8 cellular contexts compared by ENCODE assay signal in genomic region chr2:230712443-230713330, GRCh38. TPM values are rescaled to one million over a fixed set of nuclear protein-coding genes. Genes with fewer than 3 reads are reported as not detected.
DNase-seq lines count a peak whose midpoint lies in the region; ATAC-seq and TF ChIP-seq lines count a peak whose summit lies in the region.

TSS of gene CAB39 (plus strand) at chr2:230712842. CDS start at chr2:230760002, 47,160 bp downstream.

- peak in 1 of 2 donors; percentile 39 for TF ChIP-seq POLR2A in lower leg skin (IDR thresholded peaks at IDR 0.05)

- H3K27me3 Mint-ChIP-seq in CD14-positive monocyte (ENCODE audit: low read depth in 3 of 3): peaks cover 3 to 5% (median 3%) of the 10 kb centered on the region in 3 donors

- peak; percentile 91 for DNase-seq in CD14-positive monocyte (ENCODE audit: low spot score)
- peak; percentile 85 for DNase-seq in NCI-H774 (lab: John Stamatoyannopoulos, UW)
- peak; percentile 82 to 86 for DNase-seq in activated CD4-positive, alpha-beta T cell treated with anti-CD3 and anti-CD28 coated beads, Interleukin-2, amount 50 U/mL, for 48 hours
- DNase-seq in dorsolateral prefrontal cortex: peak; percentile 68 to 94 (median 82)
- peak; percentile 75 to 96 for DNase-seq in lower leg skin (ENCODE audit: low spot score in 2 of 2)
- peak; percentile 77 to 83 for DNase-seq in stimulated activated CD4-positive, alpha-beta T cell treated with anti-CD3 and anti-CD28 coated beads, Interleukin-4, amount 100 ng/mL, for 48 hours (ENCODE audit: low read depth in 2 of 2)

- intact Hi-C loops in CD14-positive monocyte (cut with micrococcal nuclease) (loop anchor here (5.0 kb wide), 2 partner anchors 45 to 80 kb away; no protein-coding TSS in a partner anchor), dorsolateral prefrontal cortex (cut with DNase I) (loop anchor here (5.0 to 10.0 kb wide), 3 partner anchors 85 to 342 kb away; partner anchors contain the start of genes C2orf72 (in 1 of the 2) and PSMD1 (in 1 of the 2)), lower leg skin (cut with DNase I; ENCODE audit: low total_unique reads) (loop anchor here (10.0 kb wide), 1 partner anchor 82 kb away; no protein-coding TSS in a partner anchor)

- H3K27me3 ChIP-seq in dorsolateral prefrontal cortex: no peaks in the 10 kb centered on the region

- peak within 1 kb of the TSS; percentile 90 to 98 (median 95) for H3K27ac Mint-ChIP-seq in CD14-positive monocyte

- H3K27ac ChIP-seq in dorsolateral prefrontal cortex: peak within 1 kb of the TSS; percentile 3 to 95 (median 86)

- H3K36me3 Mint-ChIP-seq in CD14-positive monocyte: peaks cover 13 to 14% of the 10 kb centered on the region in 2 donors

- H3K4me3 ChIP-seq in dorsolateral prefrontal cortex: peak within 1 kb of the TSS; percentile 66 to 99 (median 93)
- peak within 1 kb of the TSS; percentile 93 for H3K4me3 ChIP-seq in lower leg skin (ENCODE audit: low read depth, poor library complexity, severe bottlenecking)

- H3K4me3 Mint-ChIP-seq in CD14-positive monocyte: peak within 1 kb of the TSS; percentile 95 to 99

- WGBS in lower leg skin, 2 donors: 0% methylated on average over 18 to 52 of the region's 110 CpGs

- H3K4me1 Mint-ChIP-seq in CD14-positive monocyte: peaks cover 69% of the 10 kb centered on the region

- peaks cover 0 to 2% (median 0%) of the 10 kb centered on the region in 7 donors for H3K9me3 Mint-ChIP-seq in CD14-positive monocyte

- peak; percentile 84 for TF ChIP-seq CTCF in CD14-positive monocyte (IDR thresholded peaks at IDR 0.05)
- peak; percentile 53 to 98 (median 88) for TF ChIP-seq CTCF in dorsolateral prefrontal cortex (IDR thresholded peaks at IDR 0.05 in 54 of 56, conservative IDR thresholded peaks at IDR 0.05 in 2 of 56; ENCODE audit: low read depth in 1 of 56, partially characterized antibody in 56 of 56)
- TF ChIP-seq CTCF in lower leg skin (IDR thresholded peaks at IDR 0.05): no peak

- ATAC-seq in GM19372 (IDR thresholded peaks at IDR 0.05; ENCODE audit: low read depth, unreplicated experiment) (peak; percentile 87), HG03558 (IDR thresholded peaks at IDR 0.05; ENCODE audit: extremely low read depth, unreplicated experiment) (peak; percentile 66)

RNA-seq across cellular contexts. Expression of gene CAB39, which starts in this region (rescaled TPM):
- 10 to 100 TPM; 33.1 to 38.3 TPM for polyA plus RNA-seq in CD14-positive monocyte
- 100 to 1,000 TPM in 92 of 120 experiments, 10 to 100 TPM in 28; 57.4 to 149 (median 113) TPM for total RNA-seq in dorsolateral prefrontal cortex
- total RNA-seq in lower leg skin: 10 to 100 TPM; 65.5 to 74.7 (median 70.4) TPM

Comparison
In these comparisons a context has a peak if more than half of its experiments do, and no peak if none do; other contexts are left out.
1. Peak in every context shown above with its lines: DNase-seq, ATAC-seq, H3K4me3 ChIP-seq and H3K27ac ChIP-seq.
2. CTCF ChIP-seq: peak in CD14-positive monocyte (single experiment) and dorsolateral prefrontal cortex (56 of 56); none in lower leg skin (0 of 3).